13 cellular contexts compared by ENCODE assay signal in genomic region chr9:37941253-37941652, GRCh38. TPM values are rescaled to one million over a fixed set of nuclear protein-coding genes. Genes with fewer than 3 reads are reported as not detected.
DNase-seq lines count a peak whose midpoint lies in the region; ATAC-seq, FAIRE-seq and TF ChIP-seq lines count a peak whose summit lies in the region.
"Had no signal": no experiment of that assay in that cellular context is flagged by ENCODE, and none has a peak within 500 bp of the region (broad histone marks: within the 10 kb centered on the region; RNA-seq: fewer than 3 reads in every experiment).

No MANE protein-coding gene starts in this region.

- no peak overlapping the region for H4K12ac ChIP-seq in trophoblast cell (ENCODE audit: low read depth, low read length)

- H3K27ac ChIP-seq in K562 (ENCODE audit: extremely low read depth, low read depth, low read length) (no peak overlapping the region), trophoblast cell (ENCODE audit: low read depth, low read length) (no peak overlapping the region)
- H3K27ac ChIP-seq: 22Rv1, BLaER1 had no signal

- H4K20me1 ChIP-seq in Loucy (ENCODE audit: insufficient read depth, low read length, poor library complexity, severe bottlenecking) (no peaks in the 10 kb centered on the region), K562 (replicated peaks; ENCODE audit: control insufficient read depth, insufficient read depth, low read length) (peaks cover 13% of the 10 kb centered on the region; the same call in 1 of the 2 replicates)
- H4K20me1 ChIP-seq: BLaER1 had no signal

- CTCF ChIA-PET in K562 (lab: Yijun Ruan, JAX; ENCODE audit: low intra/inter-chr PET ratio): no interaction called here

- H3K79me2 ChIP-seq in Loucy (ENCODE audit: insufficient read depth, low read length): no peaks in the 10 kb centered on the region
- H3K79me2 ChIP-seq in K562 (ENCODE audit: control insufficient read depth, insufficient read depth, low read length): no peaks in the 10 kb centered on the region
- peaks cover 15% of the 10 kb centered on the region for H3K79me2 ChIP-seq in trophoblast cell (ENCODE audit: control insufficient read depth, insufficient read depth, low read length, poor library complexity)

- WGBS in K562 (ENCODE audit: insufficient coverage, low coverage, missing lambda C conversion rate): 88% methylated on average over 2 of the region's 2 CpGs
- WGBS in trophoblast cell (ENCODE audit: extremely low coverage, insufficient coverage, insufficient read length): no CpG with 5 or more reads among the region's 2 CpGs

- TF ChIP-seq RAD21 in K562 (CRISPR knock-in tag; conservative IDR thresholded peaks at IDR 0.05 in 1 of 2, IDR thresholded peaks at IDR 0.05 in 1 of 2): no peak

- no peaks in the 10 kb centered on the region for H3F3A ChIP-seq in Loucy (ENCODE audit: low read depth)

- no peak for TF ChIP-seq POLR2A in K562 (conservative IDR thresholded peaks at IDR 0.05)

- peak; percentile 10 for DNase-seq in NCI-H82 (lab: John Stamatoyannopoulos, UW)
- no peak for DNase-seq in NCI-H82 treated with DMSO at 0.1 percent for 48 hours (lab: John Stamatoyannopoulos, UW; ENCODE audit: unreplicated experiment)
- no peak for DNase-seq in K562 (ENCODE audit: extremely low read depth in 1 of 4, low spot score in 3 of 4)
- no peak for DNase-seq in trophoblast cell
- no peak for DNase-seq in activated effector memory CD4-positive, alpha-beta T cell treated with Interleukin-2 at 50 U/mL for 16 hours
- no peak for DNase-seq in HPDE6-E6E7 (ENCODE audit: extremely low spot score)
- no peak for DNase-seq in CD1c-positive myeloid dendritic cell (ENCODE audit: extremely low spot score)
- DNase-seq: EL, NCI-H1930, NCI-H2171 treated with DMSO at 0.1 percent for 48 hours had no signal

- no peak overlapping the region for H3K4me3 ChIP-seq in Loucy (ENCODE audit: low read length, poor library complexity, severe bottlenecking)
- no peak overlapping the region for H3K4me3 ChIP-seq in K562
- H3K4me3 ChIP-seq in trophoblast cell (ENCODE audit: low read depth, low read length): no peak overlapping the region
- H3K4me3 ChIP-seq: BLaER1 had no signal

- H2AK5ac ChIP-seq in trophoblast cell (ENCODE audit: low read length): peak overlapping the region; percentile 45

- peak; percentile 65 for FAIRE-seq in K562 (lab: Jason Lieb, UNC)

- BruUV-seq in K562 (replicated peaks; lab: Mats Ljungman, UMichigan): no TSS peak

- H3K9me3 ChIP-seq in Loucy (ENCODE audit: insufficient read depth, low read depth, low read length): no peaks in the 10 kb centered on the region
- no peaks in the 10 kb centered on the region for H3K9me3 ChIP-seq in K562 (replicated peaks; ENCODE audit: control insufficient read depth, insufficient read depth, low read depth, low read length)
- no peaks in the 10 kb centered on the region for H3K9me3 ChIP-seq in trophoblast cell (ENCODE audit: insufficient read depth, low read depth, low read length)
- H3K9me3 ChIP-seq: BLaER1 had no signal

- TF ChIP-seq EP300 in K562 (IDR thresholded peaks at IDR 0.05; ENCODE audit: low read length): no peak

- in situ Hi-C loops in K562 (cut with MboI): no loop called here

- H3K4me2 ChIP-seq in Loucy (ENCODE audit: low read depth, low read length, poor library complexity, severe bottlenecking) (no peak overlapping the region), K562 (ENCODE audit: insufficient read depth, low read length) (no peak overlapping the region), trophoblast cell (ENCODE audit: low read length) (no peak overlapping the region)
- H3K4me2 ChIP-seq: BLaER1 had no signal

- H3K9me1 ChIP-seq in K562 (ENCODE audit: control insufficient read depth, insufficient read depth, low read length): peaks cover 4% of the 10 kb centered on the region

- intact Hi-C loops in K562 (cut with micrococcal nuclease): no loop called here

- H3K36me3 ChIP-seq in Loucy (ENCODE audit: insufficient read depth, low read length) (no peaks in the 10 kb centered on the region), K562 (ENCODE audit: control insufficient read depth, insufficient read depth, low read length) (peaks cover 3% of the 10 kb centered on the region; the same call in 1 of the 3 replicates), trophoblast cell (ENCODE audit: control insufficient read depth in 1 of 2, insufficient read depth in 2 of 2, low read length in 2 of 2) (peaks cover 21 to 39% of the 10 kb centered on the region in 2 experiments)
- H3K36me3 ChIP-seq: BLaER1 had no signal

- H3K9ac ChIP-seq in Loucy (ENCODE audit: low read depth, low read length, poor library complexity, severe bottlenecking) (no peak overlapping the region), K562 (ENCODE audit: insufficient read depth in 1 of 2, low read depth in 2 of 2, low read length in 2 of 2) (no peak overlapping the region), trophoblast cell (ENCODE audit: low read length) (no peak overlapping the region)
- H3K9ac ChIP-seq: BLaER1 had no signal

- ATAC-seq in K562: no peak

- peaks cover 65% of the 10 kb centered on the region for H3K79me1 ChIP-seq in trophoblast cell (ENCODE audit: low read length)

- H2BK120ac ChIP-seq in trophoblast cell (ENCODE audit: insufficient read depth, low read length, poor library complexity): no peak overlapping the region

- no peak overlapping the region for H3K14ac ChIP-seq in trophoblast cell (ENCODE audit: low read length)

- no peak overlapping the region for H2AFZ ChIP-seq in Loucy (ENCODE audit: low read length)
- no peak overlapping the region for H2AFZ ChIP-seq in K562 (ENCODE audit: low read depth, low read length)
- H2AFZ ChIP-seq in trophoblast cell (ENCODE audit: insufficient read depth, low read length, poor library complexity): no peak overlapping the region

- TF ChIP-seq CTCF in Loucy (conservative IDR thresholded peaks at IDR 0.05; ENCODE audit: low read length) (peak; percentile 15; the same call in 1 of the 2 replicates), K562 (IDR thresholded peaks at IDR 0.05 in 2 of 3, conservative IDR thresholded peaks at IDR 0.05 in 1 of 3; ENCODE audit: insufficient read depth in 2 of 3, low read depth in 1 of 3, low read length in 3 of 3) (peak in 1 of 3 experiments; percentile 18; a peak in 1 of 6 replicates)

- no peaks in the 10 kb centered on the region for H3K9me2 ChIP-seq in Loucy (replicated peaks; ENCODE audit: low read depth, low read length)

- H3K4me1 ChIP-seq in Loucy (ENCODE audit: insufficient read depth, low read length, poor library complexity, severe bottlenecking) (no peaks in the 10 kb centered on the region), K562 (replicated peaks in 1 of 2; ENCODE audit: control insufficient read depth in 2 of 2, insufficient read depth in 2 of 2, low read length in 2 of 2) (peaks cover 20% of the 10 kb centered on the region in 2 experiments), trophoblast cell (ENCODE audit: control insufficient read depth in 1 of 2, insufficient read depth in 2 of 2, low read length in 2 of 2) (peaks cover 67 to 70% of the 10 kb centered on the region in 2 experiments)

- no peak overlapping the region for H3K23ac ChIP-seq in trophoblast cell (ENCODE audit: low read length)

- H3K27me3 ChIP-seq in Loucy (ENCODE audit: insufficient read depth, low read length, poor library complexity, severe bottlenecking): no peaks in the 10 kb centered on the region
- H3K27me3 ChIP-seq in K562 (ENCODE audit: control insufficient read depth in 2 of 2, insufficient read depth in 2 of 2, low read length in 2 of 2): no peaks in the 10 kb centered on the region
- H3K27me3 ChIP-seq in trophoblast cell (ENCODE audit: insufficient read depth, low read length): no peaks in the 10 kb centered on the region
- H3K27me3 ChIP-seq: BLaER1 had no signal

- H4K91ac ChIP-seq in trophoblast cell (ENCODE audit: low read depth, low read length): peak overlapping the region; percentile 25

- H3K18ac ChIP-seq in trophoblast cell (ENCODE audit: low read length): peak overlapping the region; percentile 20

- H4K8ac ChIP-seq in trophoblast cell (ENCODE audit: low read depth, low read length): no peak overlapping the region

- no peak overlapping the region for H2BK5ac ChIP-seq in trophoblast cell (ENCODE audit: low read depth, low read length, poor library complexity)

- H3K4ac ChIP-seq in trophoblast cell (ENCODE audit: low read depth, low read length): no peak overlapping the region

- H2BK12ac ChIP-seq in trophoblast cell (ENCODE audit: low read length): peak overlapping the region; percentile 12

- POLR2A ChIA-PET in K562 (lab: Yijun Ruan, JAX): interaction anchor here (0.5 to 1.1 kb wide), 5 partner anchors 17 to 412 kb away, joined by 3 read pairs; no protein-coding TSS in a partner anchor

TF ChIP-seq in K562, 482 proteins besides CTCF, POLR2A, EP300 and RAD21 (continues in another document):
- TF ChIP-seq CBX2 (IDR thresholded peaks at IDR 0.05; ENCODE audit: insufficient read depth, low read length, poor library complexity, severe bottlenecking) (no peak), RFX1 (IDR thresholded peaks at IDR 0.05) (no peak)

RNA-seq across cellular contexts. Expression of gene SLC25A51, which starts 37.3 kb away (rescaled TPM):
- total RNA-seq in K562 (2011; cell fraction: chromatin; rRNA removed; ENCODE audit: low replicate concordance): 40.8 and 61.0 TPM in 2 replicates
- total RNA-seq in K562 (2011; cell fraction: nucleolus; rRNA removed): 32.4 and 33.6 TPM in 2 replicates
- total RNA-seq in K562 (2011; cell fraction: nucleoplasm; rRNA removed): 35.0 and 43.8 TPM in 2 replicates
- total RNA-seq in K562 (2014; rRNA removed) (24.5 and 28.0 TPM in 2 replicates), K562 (2014; rRNA removed; fragmentation: Illumina TruSeq; extraction: Trizol) (40.7 and 44.2 TPM in 2 replicates), K562 (2015; rRNA removed; fragmentation: Illumina TruSeq; extraction: Trizol) (39.3 and 39.5 TPM in 2 replicates), K562 (2021) (31.5 and 32.9 TPM in 2 replicates)
- polyA plus RNA-seq in K562 (2011; rRNA removed) (30.6 and 37.0 TPM in 2 replicates), K562 (2014; fragmentation: Illumina TruSeq; extraction: Trizol) (23.2 and 23.5 TPM in 2 replicates), K562 (2014; fragmentation: Nextera tagmentation; extraction: Ambion mirVana) (10 to 100 TPM in 1 of 2 experiments, 1 to 10 TPM in 1; 9.1 to 10.6 TPM), K562 (2014; rRNA removed) (18.7 and 22.3 TPM in 2 replicates)
- 19.0 and 25.4 TPM in 2 replicates for polyA plus RNA-seq in K562 (2011; cell fraction: cytosol; rRNA removed)
- polyA plus RNA-seq in K562 (2011; cell fraction: nucleus; rRNA removed): 16.1 and 21.9 TPM in 2 replicates
- 9.9 and 15.1 TPM in 2 replicates for polyA plus RNA-seq in K562 (2012)
- 78.5 and 79.6 TPM in 2 replicates for polyA minus RNA-seq in K562 (2011; rRNA and poly(A)+ RNA removed)
- 19.4 and 29.1 TPM in 2 replicates for polyA minus RNA-seq in K562 (2011; cell fraction: cytosol; rRNA and poly(A)+ RNA removed)
- polyA minus RNA-seq in K562 (2011; cell fraction: nucleus; rRNA and poly(A)+ RNA removed): 15.5 and 23.4 TPM in 2 replicates
- 12.2 and 12.4 TPM in 2 replicates for polyA plus RNA-seq in trophoblast cell (2013)
